Comparison of ENCODE assay signal across 29 cellular contexts in the genomic region with DNA sequence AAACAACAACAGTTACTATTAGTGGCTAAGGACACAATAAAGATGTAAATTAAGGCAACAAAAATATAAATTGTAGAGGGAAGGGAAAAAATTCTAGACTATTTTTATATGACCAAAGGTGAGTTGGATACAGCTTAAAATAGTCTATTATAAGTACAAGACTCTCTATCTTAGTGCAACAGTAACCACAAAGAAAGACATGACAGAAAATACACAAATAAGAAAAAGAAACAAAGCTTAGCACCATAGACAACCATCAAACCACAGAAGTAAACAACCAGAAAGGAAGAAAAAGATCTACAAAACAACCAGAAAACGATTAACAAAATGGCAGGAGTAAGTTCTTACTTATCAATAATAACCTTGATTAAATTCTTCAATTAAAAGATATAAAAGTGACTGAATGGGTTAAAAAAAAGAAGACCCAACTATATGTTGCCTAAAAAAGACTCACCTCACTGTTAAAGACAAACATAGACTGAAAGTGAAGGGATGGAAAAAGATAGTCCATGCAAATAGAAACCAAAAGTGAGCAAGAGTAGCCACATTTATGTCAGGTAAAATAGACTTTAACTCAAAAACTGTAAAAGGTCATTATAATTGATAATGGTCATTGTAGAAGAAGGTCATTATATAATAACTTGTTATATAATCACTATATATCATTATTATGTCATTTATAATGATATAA.
DNase-seq lines count a peak whose midpoint lies in the region; ATAC-seq and TF ChIP-seq lines count a peak whose summit lies in the region.
"Had no signal": no experiment of that assay in that cellular context is flagged by ENCODE, and none has a peak within 500 bp of the region (broad histone marks: within the 10 kb centered on the region; RNA-seq: fewer than 3 reads in every experiment).

No MANE protein-coding gene starts in this region.

- no peak for TF ChIP-seq POLR2A in thyroid gland (IDR thresholded peaks at IDR 0.05)

- no peaks in the 10 kb centered on the region for H3K79me2 ChIP-seq in MM.1S (ENCODE audit: low read length)

- H3K4me3 Mint-ChIP-seq in stimulated activated naive CD8-positive, alpha-beta T cell treated with anti-CD3 and anti-CD28 coated beads, Interleukin-15, Interleukin-2, amounts not matched to agents 100 ng/mL and 50 ng/mL, for 24 hours: no peak overlapping the region
- H3K4me3 Mint-ChIP-seq: activated naive CD4-positive, alpha-beta T cell treated with anti-CD3 and anti-CD28 coated beads, Interleukin-2, amount 50 U/mL, for 24 hours; dendritic cell treated with granulocyte-macrophage colony-stimulating factor and Interleukin-4, amounts not matched to agents 40 ng/mL and 50 ng/mL, for 4 days; T-cell had no signal

- H3K9me3 Mint-ChIP-seq in stimulated activated naive CD8-positive, alpha-beta T cell treated with anti-CD3 and anti-CD28 coated beads, Interleukin-15, Interleukin-2, amounts not matched to agents 100 ng/mL and 50 ng/mL, for 24 hours: peaks cover 31% of the 10 kb centered on the region

- no peaks in the 10 kb centered on the region for H3K36me3 ChIP-seq in MM.1S (replicated peaks; ENCODE audit: insufficient read depth, low read length)
- peaks cover 5 to 16% of the 10 kb centered on the region in 2 donors for H3K36me3 ChIP-seq in thyroid gland

- H3K4me3 ChIP-seq in MM.1S (ENCODE audit: low read length) (no peak overlapping the region), thyroid gland (replicated peaks in 1 of 3) (no peak overlapping the region)
- H3K4me3 ChIP-seq: BLaER1, esophagus squamous epithelium, gastrocnemius medialis, SJCRH30, upper lobe of left lung had no signal

- H3K4me1 ChIP-seq in MM.1S (ENCODE audit: low read length): peaks cover 17% of the 10 kb centered on the region
- no peaks in the 10 kb centered on the region for H3K4me1 ChIP-seq in thyroid gland
- H3K4me1 ChIP-seq: esophagus squamous epithelium, SJCRH30, upper lobe of left lung had no signal

- H3K27me3 ChIP-seq in MM.1S (replicated peaks; ENCODE audit: insufficient read depth, low read length) (no peaks in the 10 kb centered on the region), thyroid gland (no peaks in the 10 kb centered on the region)
- H3K27me3 ChIP-seq: BLaER1, esophagus squamous epithelium, gastrocnemius medialis, SJCRH30, upper lobe of left lung had no signal

- H3K27me3 Mint-ChIP-seq in stimulated activated naive CD8-positive, alpha-beta T cell treated with anti-CD3 and anti-CD28 coated beads, Interleukin-15, Interleukin-2, amounts not matched to agents 100 ng/mL and 50 ng/mL, for 24 hours: no peaks in the 10 kb centered on the region
- H3K27me3 Mint-ChIP-seq: activated naive CD4-positive, alpha-beta T cell treated with anti-CD3 and anti-CD28 coated beads, Interleukin-2, amount 50 U/mL, for 24 hours; dendritic cell treated with granulocyte-macrophage colony-stimulating factor and Interleukin-4, amounts not matched to agents 40 ng/mL and 50 ng/mL, for 4 days; naive B cell; T-cell had no signal

- no peaks in the 10 kb centered on the region for H3K9me2 ChIP-seq in MM.1S (replicated peaks; ENCODE audit: insufficient read depth, low read length)

- no peak overlapping the region for H3K9ac ChIP-seq in MM.1S (ENCODE audit: low read length)
- H3K9ac ChIP-seq: BLaER1 had no signal

- peaks cover 28% of the 10 kb centered on the region for H3K4me1 Mint-ChIP-seq in stimulated activated naive CD8-positive, alpha-beta T cell treated with anti-CD3 and anti-CD28 coated beads, Interleukin-15, Interleukin-2, amounts not matched to agents 100 ng/mL and 50 ng/mL, for 24 hours (ENCODE audit: low read depth)
- H3K4me1 Mint-ChIP-seq: activated naive CD4-positive, alpha-beta T cell treated with anti-CD3 and anti-CD28 coated beads, Interleukin-2, amount 50 U/mL, for 24 hours; T-cell had no signal

- H3K9me3 ChIP-seq in MM.1S (replicated peaks; ENCODE audit: insufficient read depth, low read length) (no peaks in the 10 kb centered on the region), thyroid gland (no peaks in the 10 kb centered on the region)

- no peaks in the 10 kb centered on the region for H4K20me1 ChIP-seq in MM.1S (ENCODE audit: insufficient read depth, low read length)
- H4K20me1 ChIP-seq: BLaER1 had no signal

- intact Hi-C loops in thyroid gland (cut with DNase I) (no loop called here), Right ventricle myocardium inferior (cut with DNase I) (no loop called here)

- WGBS in thyroid gland, 2 donors: 91 to 97% methylated on average over 1 of the region's 1 CpG

- H3F3A ChIP-seq in MM.1S (ENCODE audit: insufficient read depth, low read length): peaks cover 7% of the 10 kb centered on the region; the same call in 1 of the 2 replicates

- no peak overlapping the region for H2AFZ ChIP-seq in MM.1S (ENCODE audit: low read length)

- H3K27ac ChIP-seq in MM.1S (ENCODE audit: low read length) (peak overlapping the region; percentile 29; the same call in 1 of the 2 replicates), thyroid gland (no peak overlapping the region)
- H3K27ac ChIP-seq: BLaER1, esophagus squamous epithelium, gastrocnemius medialis, HL-60, SJCRH30, upper lobe of left lung had no signal

- H3K36me3 Mint-ChIP-seq in stimulated activated naive CD8-positive, alpha-beta T cell treated with anti-CD3 and anti-CD28 coated beads, Interleukin-15, Interleukin-2, amounts not matched to agents 100 ng/mL and 50 ng/mL, for 24 hours (ENCODE audit: low read depth): peaks cover 60% of the 10 kb centered on the region

- TF ChIP-seq CTCF in MM.1S (IDR thresholded peaks at IDR 0.05; ENCODE audit: low read length) (no peak), thyroid gland (IDR thresholded peaks at IDR 0.05) (no peak)

- DNase-seq in stimulated activated naive CD8-positive, alpha-beta T cell treated with anti-CD3 and anti-CD28 coated beads, Interleukin-15, Interleukin-2, amounts not matched to agents 100 U/mL and 50 U/mL, for 24 hours: no peak
- DNase-seq in MM.1S: peak; percentile 68
- DNase-seq in GF-D8 (lab: John Stamatoyannopoulos, UW): no peak
- DNase-seq in thyroid gland: no peak
- no peak for DNase-seq in ureter (ENCODE audit: low spot score)
- DNase-seq in Right ventricle myocardium inferior (ENCODE audit: missing footprints): no peak
- DNase-seq: activated CD4-positive, alpha-beta T cell treated with anti-CD3 and anti-CD28 coated beads for 1 hour; aorta; COR-L47; esophagus squamous epithelium; gastrocnemius medialis; hypothalamus; naive B cell; NCI-H1048; NCI-H187; NCI-H2171 treated with DMSO at 0.1 percent for 48 hours; NCI-H524 treated with DMSO at 0.1 percent for 48 hours; nucleus accumbens; SJCRH30; T-cell; upper lobe of left lung had no signal

- peak overlapping the region; percentile 30; the same call in 1 of the 2 replicates for H3K4me2 ChIP-seq in MM.1S (ENCODE audit: low read depth, low read length)
- H3K4me2 ChIP-seq: BLaER1 had no signal

- ATAC-seq in stimulated activated naive CD8-positive, alpha-beta T cell treated with anti-CD3 and anti-CD28 coated beads, Interleukin-15, Interleukin-2, amounts not matched to agents 100 U/mL and 50 U/mL, for 24 hours: no peak
- peak; percentile 47 for ATAC-seq in HG02763 (IDR thresholded peaks at IDR 0.05; ENCODE audit: unreplicated experiment)
- no peak for ATAC-seq in Right ventricle myocardium inferior
- ATAC-seq: gastrocnemius medialis, HCT116, left lobe of liver, T-cell had no signal

- peak overlapping the region; percentile 23 for H3K27ac Mint-ChIP-seq in stimulated activated naive CD8-positive, alpha-beta T cell treated with anti-CD3 and anti-CD28 coated beads, Interleukin-15, Interleukin-2, amounts not matched to agents 100 ng/mL and 50 ng/mL, for 24 hours
- H3K27ac Mint-ChIP-seq: activated naive CD4-positive, alpha-beta T cell treated with anti-CD3 and anti-CD28 coated beads, Interleukin-2, amount 50 U/mL, for 24 hours; dendritic cell treated with granulocyte-macrophage colony-stimulating factor and Interleukin-4, amounts not matched to agents 40 ng/mL and 50 ng/mL, for 4 days; T-cell had no signal
